ENCODE assay signal across 28 cellular contexts in genomic region chr1:211656728-211657127, GRCh38. TPM values are rescaled to one million over a fixed set of nuclear protein-coding genes. Genes with fewer than 3 reads are reported as not detected.
"Had no signal": no experiment of that assay in that cellular context is flagged by ENCODE, and none has a peak within 500 bp of the region (broad histone marks: within the 10 kb centered on the region; RNA-seq: fewer than 3 reads in every experiment).

No MANE protein-coding gene starts in this region.

- H3K4me3 Mint-ChIP-seq: dendritic cell treated with granulocyte-macrophage colony-stimulating factor and Interleukin-4, amounts not matched to agents 40 ng/mL and 50 ng/mL, for 4 days; effector memory CD8-positive, alpha-beta T cell; endodermal cell; mesothelial cell of epicardium had no signal

- DNase-seq: colonic mucosa; cortex of kidney; effector CD8-positive, alpha-beta T cell; effector memory CD8-positive, alpha-beta T cell; endodermal cell; erythroblast; esophagus squamous epithelium; foreskin fibroblast; foreskin melanocyte; gastrocnemius medialis; glutamatergic neuron; head of caudate nucleus; heart right ventricle; hippocampal formation; left cardiac atrium; left lung; left ventricle myocardium superior; lower lobe of right lung; mesenchymal stem cell; mucosa of descending colon had no signal

- ATAC-seq: effector memory CD8-positive, alpha-beta T cell; esophagus mucosa; gastrocnemius medialis; heart right ventricle; left cardiac atrium; left lung; left ventricle myocardium superior; lower lobe of right lung; mucosa of descending colon had no signal

- H3K36me3 Mint-ChIP-seq: mesothelial cell of epicardium had no signal

- H3K27ac ChIP-seq: colonic mucosa, epithelial cell of prostate, esophagus squamous epithelium, gastrocnemius medialis, heart right ventricle, left lung, lower lobe of right lung had no signal

- H3K4me1 ChIP-seq: colonic mucosa, gastrocnemius medialis, lower lobe of right lung had no signal

- H3K4me3 ChIP-seq: colonic mucosa, esophagus squamous epithelium, gastrocnemius medialis, heart right ventricle, left lung, lower lobe of right lung, mucosa of descending colon had no signal

- FAIRE-seq: endometrium, islet of Langerhans, keratinocyte had no signal

- H3K27me3 Mint-ChIP-seq: effector memory CD8-positive, alpha-beta T cell had no signal

- H3K27ac Mint-ChIP-seq: dendritic cell treated with granulocyte-macrophage colony-stimulating factor and Interleukin-4, amounts not matched to agents 40 ng/mL and 50 ng/mL, for 4 days; effector memory CD8-positive, alpha-beta T cell; endodermal cell; mesothelial cell of epicardium had no signal

- H3K9me3 ChIP-seq: colonic mucosa, esophagus squamous epithelium, gastrocnemius medialis, heart right ventricle, left lung, lower lobe of right lung, mucosa of descending colon had no signal

- H3K9me3 Mint-ChIP-seq: dendritic cell treated with granulocyte-macrophage colony-stimulating factor and Interleukin-4, amounts not matched to agents 40 ng/mL and 50 ng/mL, for 4 days; effector memory CD8-positive, alpha-beta T cell; endodermal cell; mesothelial cell of epicardium had no signal

- H3K36me3 ChIP-seq: colonic mucosa, esophagus squamous epithelium, gastrocnemius medialis, heart right ventricle, left lung, lower lobe of right lung had no signal

- H3K27me3 ChIP-seq: colonic mucosa, esophagus squamous epithelium, gastrocnemius medialis, heart right ventricle, left lung had no signal

RNA-seq across cellular contexts. Expression of gene NEK2, which starts 18.7 kb away (rescaled TPM):
- total RNA-seq: gastrocnemius medialis, mesenteric fat pad had no signal
